Comparison of ENCODE assay signal across 28 cellular contexts in genomic region chr12:31834158-31834557, GRCh38.
"Had no signal": no experiment of that assay in that cellular context is flagged by ENCODE, and none has a peak within 500 bp of the region (broad histone marks: within the 10 kb centered on the region; RNA-seq: fewer than 3 reads in every experiment).

No MANE protein-coding gene starts in this region.

- H3K27me3 ChIP-seq: adrenal gland, ascending aorta, cardiac muscle cell, colonic mucosa, pancreas, sigmoid colon, suprapubic skin, tibial artery had no signal

- H3K36me3 ChIP-seq: adrenal gland, ascending aorta, cardiac muscle cell, colonic mucosa, pancreas, prostate gland, sigmoid colon, suprapubic skin, tibial artery had no signal

- H3K27ac Mint-ChIP-seq: activated CD8-positive, alpha-beta memory T cell treated with anti-CD3 and anti-CD28 coated beads, Interleukin-2, amount 10 ng/mL, durations not matched to agents 7 days and 5 days; activated CD8-positive, alpha-beta T cell treated with anti-CD3 and anti-CD28 coated beads, Interleukin-2, amount 10 ng/mL, durations not matched to agents 7 days and 5 days; activated T-cell treated with anti-CD3 and anti-CD28 coated beads, Interleukin-2, amount 50 U/mL, for 72 hours; brain; mesothelial cell of epicardium; nephron progenitor cell; WTC11 had no signal

- H3K4me3 ChIP-seq: adrenal gland, ascending aorta, cardiac muscle cell, colonic mucosa, pancreas, prostate gland, sigmoid colon, suprapubic skin, tibial artery had no signal

- H3K9me3 ChIP-seq: colonic mucosa, pancreas, prostate gland had no signal

- H3K4me1 ChIP-seq: adrenal gland, ascending aorta, colonic mucosa, pancreas, prostate gland, sigmoid colon, suprapubic skin, tibial artery had no signal

- H3K27me3 Mint-ChIP-seq: activated CD8-positive, alpha-beta memory T cell treated with anti-CD3 and anti-CD28 coated beads, Interleukin-2, amount 10 ng/mL, durations not matched to agents 7 days and 5 days; naive B cell had no signal

- H3K27ac ChIP-seq: ascending aorta, cardiac muscle cell, colonic mucosa, pancreas, prostate gland, sigmoid colon, tibial artery had no signal

- H3K36me3 Mint-ChIP-seq: brain, mesothelial cell of epicardium, naive B cell had no signal

- H3K4me1 Mint-ChIP-seq: brain, mesothelial cell of epicardium, nephron progenitor cell had no signal

- ATAC-seq: activated CD8-positive, alpha-beta memory T cell treated with anti-CD3 and anti-CD28 coated beads, Interleukin-2, amount 10 ng/mL, durations not matched to agents 7 days and 5 days; activated CD8-positive, alpha-beta T cell treated with anti-CD3 and anti-CD28 coated beads, Interleukin-2, amount 10 ng/mL, durations not matched to agents 7 days and 5 days; WTC11 had no signal

- H3K4me3 Mint-ChIP-seq: activated CD8-positive, alpha-beta memory T cell treated with anti-CD3 and anti-CD28 coated beads, Interleukin-2, amount 10 ng/mL, durations not matched to agents 7 days and 5 days; activated CD8-positive, alpha-beta T cell treated with anti-CD3 and anti-CD28 coated beads, Interleukin-2, amount 10 ng/mL, durations not matched to agents 7 days and 5 days; activated T-cell treated with anti-CD3 and anti-CD28 coated beads, Interleukin-2, amount 50 U/mL, for 72 hours; brain; mesothelial cell of epicardium; nephron progenitor cell; WTC11 had no signal

- DNase-seq: activated CD8-positive, alpha-beta memory T cell treated with anti-CD3 and anti-CD28 coated beads, Interleukin-2, amount 10 ng/mL, durations not matched to agents 7 days and 5 days; activated CD8-positive, alpha-beta T cell treated with anti-CD3 and anti-CD28 coated beads, Interleukin-2, amount 10 ng/mL, durations not matched to agents 7 days and 5 days; activated naive CD4-positive, alpha-beta T cell; activated T-cell treated with anti-CD3 and anti-CD28 coated beads, Interleukin-2, amount 50 U/mL, for 72 hours; adrenal gland; cerebellar nuclear complex; colonic mucosa; effector memory CD4-positive, alpha-beta T cell; left cardiac atrium; mammary epithelial cell; naive B cell; nephron progenitor cell; pancreas; sigmoid colon; small intestine; stimulated activated CD4-positive, alpha-beta T cell treated with anti-CD3 and anti-CD28 coated beads, Interleukin-1b, Interleukin-23, amount 100 ng/mL, for 48 hours; stimulated activated CD4-positive, alpha-beta T cell treated with anti-CD3 and anti-CD28 coated beads, Interleukin-4, amount 100 ng/mL, for 4 hours; stimulated activated CD8-positive, alpha-beta memory T cell treated with anti-CD3 and anti-CD28 coated beads, Interleukin-4, amount 100 ng/mL, for 48 hours; stimulated activated naive CD4-positive, alpha-beta T cell; T-helper 2 cell; tibial artery had no signal
